In the genomic region with DNA sequence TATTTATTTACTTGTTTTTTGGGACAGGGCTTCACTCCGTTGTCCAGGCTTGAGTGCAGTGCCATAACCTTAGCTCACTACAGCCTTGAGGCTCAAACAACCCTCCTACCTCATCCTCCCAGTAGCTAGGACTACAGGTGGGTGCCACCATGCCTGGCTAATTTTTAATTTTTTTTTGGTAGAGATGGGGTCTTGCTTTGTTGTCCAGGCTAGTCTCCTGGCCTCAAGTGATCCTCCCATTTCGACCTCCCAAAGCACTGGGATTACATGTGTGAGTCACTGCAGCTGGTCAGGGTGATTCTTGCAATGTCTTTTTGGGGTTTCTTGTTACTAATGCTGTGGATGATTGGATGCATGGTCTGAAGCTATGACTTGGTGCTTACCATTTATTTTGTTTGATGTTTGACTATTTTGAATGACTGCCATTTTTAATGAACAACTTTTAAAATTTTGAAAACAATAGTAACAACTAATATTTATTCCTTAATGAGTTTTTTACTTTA, we compare ENCODE assay signal across 25 cellular contexts.
"Had no signal": no experiment of that assay in that cellular context is flagged by ENCODE, and none has a peak within 500 bp of the region (broad histone marks: within the 10 kb centered on the region; RNA-seq: fewer than 3 reads in every experiment).

No MANE protein-coding gene starts in this region.

- H3K27me3 Mint-ChIP-seq: activated CD4-positive, alpha-beta T cell treated with anti-CD3 and anti-CD28 coated beads, Interleukin-2, amount 10 ng/mL, durations not matched to agents 7 days and 5 days; activated CD8-positive, alpha-beta T cell treated with anti-CD3 and anti-CD28 coated beads for 36 hours; activated naive CD8-positive, alpha-beta T cell treated with anti-CD3 and anti-CD28 coated beads, Interleukin-2, amount 50 U/mL, for 24 hours; memory B cell had no signal

- H3K27ac ChIP-seq: esophagus squamous epithelium, heart right ventricle, parathyroid adenoma, upper lobe of right lung, WERI-Rb-1 had no signal

- H3K9me3 ChIP-seq: esophagus squamous epithelium, heart right ventricle, upper lobe of right lung had no signal

- H3K36me3 Mint-ChIP-seq: memory B cell had no signal

- H3K9ac ChIP-seq: parathyroid adenoma had no signal

- H3K9me3 Mint-ChIP-seq: activated CD8-positive, alpha-beta T cell treated with anti-CD3 and anti-CD28 coated beads for 36 hours; activated naive CD8-positive, alpha-beta T cell treated with anti-CD3 and anti-CD28 coated beads, Interleukin-2, amount 50 U/mL, for 24 hours; endodermal cell; memory B cell; nephron had no signal

- H3K27ac Mint-ChIP-seq: activated CD4-positive, alpha-beta T cell treated with anti-CD3 and anti-CD28 coated beads, Interleukin-2, amount 10 ng/mL, durations not matched to agents 7 days and 5 days; activated CD8-positive, alpha-beta memory T cell treated with anti-CD3 and anti-CD28 coated beads, Interleukin-2, amount 10 ng/mL, durations not matched to agents 7 days and 5 days; activated naive CD8-positive, alpha-beta T cell treated with anti-CD3 and anti-CD28 coated beads, Interleukin-2, amount 50 U/mL, for 24 hours; endodermal cell; memory B cell; nephron had no signal

- H3K4me3 Mint-ChIP-seq: activated CD4-positive, alpha-beta T cell treated with anti-CD3 and anti-CD28 coated beads, Interleukin-2, amount 10 ng/mL, durations not matched to agents 7 days and 5 days; activated CD8-positive, alpha-beta memory T cell treated with anti-CD3 and anti-CD28 coated beads, Interleukin-2, amount 10 ng/mL, durations not matched to agents 7 days and 5 days; activated CD8-positive, alpha-beta T cell treated with anti-CD3 and anti-CD28 coated beads for 36 hours; activated naive CD8-positive, alpha-beta T cell treated with anti-CD3 and anti-CD28 coated beads, Interleukin-2, amount 50 U/mL, for 24 hours; endodermal cell; memory B cell; nephron had no signal

- H3K4me3 ChIP-seq: esophagus squamous epithelium, heart right ventricle, upper lobe of right lung had no signal

- H2AFZ ChIP-seq: parathyroid adenoma had no signal

- ATAC-seq: activated CD8-positive, alpha-beta memory T cell treated with anti-CD3 and anti-CD28 coated beads, Interleukin-2, amount 10 ng/mL, durations not matched to agents 7 days and 5 days; activated CD8-positive, alpha-beta T cell treated with anti-CD3 and anti-CD28 coated beads for 36 hours; activated naive CD8-positive, alpha-beta T cell treated with anti-CD3 and anti-CD28 coated beads, Interleukin-2, amount 50 U/mL, for 24 hours; heart right ventricle; left cardiac atrium; right cardiac atrium; stimulated activated naive CD8-positive, alpha-beta T cell treated with anti-CD3 and anti-CD28 coated beads, Interleukin-15, Interleukin-2, amounts not matched to agents 100 U/mL and 50 U/mL, for 24 hours; upper lobe of right lung had no signal

- H3K27me3 ChIP-seq: esophagus squamous epithelium, heart right ventricle, upper lobe of right lung had no signal

- DNase-seq: activated CD4-positive, alpha-beta T cell treated with anti-CD3 and anti-CD28 coated beads, Interleukin-2, amount 10 ng/mL, durations not matched to agents 7 days and 5 days; activated CD4-positive, CD25-positive, alpha-beta regulatory T cell treated with anti-CD3 and anti-CD28 coated beads, Interleukin-2, amount 50 U/mL, for 72 hours; activated CD8-positive, alpha-beta memory T cell treated with anti-CD3 and anti-CD28 coated beads, Interleukin-2, amount 10 ng/mL, durations not matched to agents 7 days and 5 days; activated CD8-positive, alpha-beta T cell treated with anti-CD3 and anti-CD28 coated beads for 36 hours; activated gamma-delta T cell; activated naive CD4-positive, alpha-beta T cell treated with anti-CD3 and anti-CD28 coated beads, Interleukin-2, amount 50 U/mL, for 16 hours; activated naive CD8-positive, alpha-beta T cell treated with anti-CD3 and anti-CD28 coated beads, Interleukin-2, amount 50 U/mL, for 24 hours; activated T-cell treated with anti-CD3 and anti-CD28 coated beads for 4 hours; cerebellar nuclear complex; cortex of kidney; endodermal cell; esophagus squamous epithelium; heart right ventricle; islet precursor cell; left cardiac atrium; nucleus accumbens; right cardiac atrium; stimulated activated CD4-positive, alpha-beta T cell treated with anti-CD3 and anti-CD28 coated beads, Interleukin-12 subunit alpha, Interleukin-12 subunit beta, amount 100 ng/mL, for 4 hours; stimulated activated CD4-positive, alpha-beta T cell treated with anti-CD3 and anti-CD28 coated beads, Interleukin-4, amount 100 ng/mL, for 4 hours; stimulated activated naive CD8-positive, alpha-beta T cell treated with anti-CD3 and anti-CD28 coated beads, Interleukin-15, Interleukin-2, amounts not matched to agents 100 U/mL and 50 U/mL, for 24 hours; upper lobe of right lung; WERI-Rb-1 had no signal

- H3K36me3 ChIP-seq: esophagus squamous epithelium, heart right ventricle, upper lobe of right lung, WERI-Rb-1 had no signal
